14 cellular contexts compared by ENCODE assay signal in the genomic region with DNA sequence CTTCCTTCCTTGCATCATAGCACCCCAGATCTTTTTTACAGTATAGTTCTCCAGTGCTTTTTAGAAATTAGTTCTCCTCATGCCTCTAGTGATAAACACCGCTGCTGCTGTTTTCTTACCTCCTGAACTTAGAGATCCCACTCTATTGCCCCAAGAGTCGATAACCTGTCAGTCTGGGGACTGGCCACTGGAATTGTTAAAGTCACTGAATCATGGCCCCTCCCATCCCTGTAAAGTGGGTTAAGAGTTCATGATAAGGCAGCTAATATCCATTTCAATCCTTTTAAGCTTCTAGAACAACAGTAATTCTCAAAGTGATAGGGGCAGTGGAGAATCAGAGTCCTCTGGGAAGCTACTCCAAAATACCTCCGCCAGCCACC. TPM values are rescaled to one million over a fixed set of nuclear protein-coding genes. Genes with fewer than 3 reads are reported as not detected.
DNase-seq lines count a peak whose midpoint lies in the region; ATAC-seq and TF ChIP-seq lines count a peak whose summit lies in the region.
"Had no signal": no experiment of that assay in that cellular context is flagged by ENCODE, and none has a peak within 500 bp of the region (broad histone marks: within the 10 kb centered on the region; RNA-seq: fewer than 3 reads in every experiment).

No MANE protein-coding gene starts in this region.

- 88% methylated on average over 3 of the region's 3 CpGs for WGBS in smooth muscle cell (ENCODE audit: low lambda C conversion rate)

- intact Hi-C loops in CD14-positive monocyte (cut with micrococcal nuclease) (loop anchor here (5.0 kb wide), 5 partner anchors 67 to 222 kb away; a partner anchor contains a TSS), natural killer cell (cut with micrococcal nuclease) (loop anchor here (5.0 kb wide), 1 partner anchor 178 kb away; a partner anchor contains a TSS)

- no peaks in the 10 kb centered on the region for H3K27me3 ChIP-seq in HL-60 (ENCODE audit: insufficient read depth, poor library complexity, severe bottlenecking)
- no peaks in the 10 kb centered on the region for H3K27me3 ChIP-seq in smooth muscle cell (ENCODE audit: low read depth)
- H3K27me3 ChIP-seq: colonic mucosa, gastrocnemius medialis, tibial nerve had no signal

- H3K4me1 Mint-ChIP-seq in CD14-positive monocyte (peaks cover 43% of the 10 kb centered on the region), natural killer cell (peaks cover 42 to 52% of the 10 kb centered on the region in 2 donors)
- peaks cover 35% of the 10 kb centered on the region for H3K4me1 Mint-ChIP-seq in activated naive CD8-positive, alpha-beta T cell treated with anti-CD3 and anti-CD28 coated beads for 36 hours

- H3K27ac Mint-ChIP-seq in CD14-positive monocyte (peak overlapping the region in 5 of 7 donors; percentile 5 to 95 (median 87)), natural killer cell (peak overlapping the region; percentile 89 to 92)
- H3K27ac Mint-ChIP-seq in activated naive CD8-positive, alpha-beta T cell treated with anti-CD3 and anti-CD28 coated beads for 36 hours, result peak overlapping the region; percentile 93

- peaks cover 29% of the 10 kb centered on the region for H3K79me2 ChIP-seq in smooth muscle cell (ENCODE audit: low read depth)

- peaks cover 10% of the 10 kb centered on the region for H3F3A ChIP-seq in smooth muscle cell (ENCODE audit: low read depth)

- peaks cover 22% of the 10 kb centered on the region for H4K20me1 ChIP-seq in smooth muscle cell (ENCODE audit: low read depth)

- ATAC-seq in natural killer cell, result no peak
- no peak for ATAC-seq in HG02610 (IDR thresholded peaks at IDR 0.05; ENCODE audit: unreplicated experiment)
- ATAC-seq: gastrocnemius medialis had no signal

- H3K27ac ChIP-seq in HL-60 (replicated peaks) (peak overlapping the region; percentile 95), smooth muscle cell (ENCODE audit: low read depth) (no peak overlapping the region)

- no peak for DNase-seq in CD14-positive monocyte (ENCODE audit: low spot score)
- DNase-seq in HL-60 (ENCODE audit: low read depth in 1 of 2, low spot score in 1 of 2), result no peak
- DNase-seq in activated naive CD8-positive, alpha-beta T cell treated with anti-CD3 and anti-CD28 coated beads for 36 hours, result no peak
- DNase-seq in natural killer cell, result no peak
- DNase-seq in NCI-H2227 treated with DMSO at 0.1 percent for 48 hours (lab: John Stamatoyannopoulos, UW), result no peak
- no peak for DNase-seq in COLO829 (ENCODE audit: low spot score)
- no peak for DNase-seq in smooth muscle cell (lab: John Stamatoyannopoulos, UW; ENCODE audit: unreplicated experiment)
- DNase-seq: colonic mucosa, gastrocnemius medialis, NCI-H1417 treated with DMSO at 0.1 percent for 48 hours had no signal

- peaks cover 0 to 12% of the 10 kb centered on the region in 2 donors for H3K36me3 Mint-ChIP-seq in CD14-positive monocyte
- H3K36me3 Mint-ChIP-seq in activated naive CD8-positive, alpha-beta T cell treated with anti-CD3 and anti-CD28 coated beads for 36 hours, result peaks cover 17% of the 10 kb centered on the region
- no peaks in the 10 kb centered on the region for H3K36me3 Mint-ChIP-seq in natural killer cell

- H2AFZ ChIP-seq in smooth muscle cell (ENCODE audit: low read depth), result no peak overlapping the region

- H3K4me3 ChIP-seq in HL-60 (replicated peaks; ENCODE audit: insufficient read depth, low read length), result no peak overlapping the region
- no peak overlapping the region for H3K4me3 ChIP-seq in smooth muscle cell
- H3K4me3 ChIP-seq: colonic mucosa had no signal

- H3K4me2 ChIP-seq in smooth muscle cell, result no peak overlapping the region

- H3K4me3 Mint-ChIP-seq in CD14-positive monocyte, result no peak overlapping the region
- peak overlapping the region; percentile 90 for H3K4me3 Mint-ChIP-seq in activated naive CD8-positive, alpha-beta T cell treated with anti-CD3 and anti-CD28 coated beads for 36 hours
- peak overlapping the region; percentile 86 for H3K4me3 Mint-ChIP-seq in natural killer cell

- H3K4me1 ChIP-seq in smooth muscle cell (ENCODE audit: low read depth), result peaks cover 14% of the 10 kb centered on the region

- TF ChIP-seq CTCF in CD14-positive monocyte (IDR thresholded peaks at IDR 0.05) (no peak), HL-60 (IDR thresholded peaks at IDR 0.05; ENCODE audit: insufficient read depth, low read length) (no peak), natural killer cell (IDR thresholded peaks at IDR 0.05) (no peak), smooth muscle cell (IDR thresholded peaks at IDR 0.05; ENCODE audit: borderline replicate concordance, insufficient read depth, poor library complexity, severe bottlenecking) (no peak)

- H3K9ac ChIP-seq in smooth muscle cell (ENCODE audit: low read depth), result no peak overlapping the region

- H3K9me3 ChIP-seq in smooth muscle cell (replicated peaks; ENCODE audit: low read depth), result no peaks in the 10 kb centered on the region
- H3K9me3 ChIP-seq: colonic mucosa, gastrocnemius medialis, tibial nerve had no signal

- H3K27me3 Mint-ChIP-seq in CD14-positive monocyte (ENCODE audit: low read depth in 3 of 3), result peaks cover 0 to 7% (median 0%) of the 10 kb centered on the region in 3 donors
- H3K27me3 Mint-ChIP-seq in activated naive CD8-positive, alpha-beta T cell treated with anti-CD3 and anti-CD28 coated beads for 36 hours, result no peaks in the 10 kb centered on the region
- no peaks in the 10 kb centered on the region for H3K27me3 Mint-ChIP-seq in natural killer cell (ENCODE audit: low read depth in 2 of 2)

- H3K9me3 Mint-ChIP-seq in CD14-positive monocyte (peaks cover 3 to 11% (median 8%) of the 10 kb centered on the region in 7 donors), natural killer cell (no peaks in the 10 kb centered on the region)
- peaks cover 14% of the 10 kb centered on the region for H3K9me3 Mint-ChIP-seq in activated naive CD8-positive, alpha-beta T cell treated with anti-CD3 and anti-CD28 coated beads for 36 hours

- H3K36me3 ChIP-seq in smooth muscle cell (ENCODE audit: low read depth), result no peaks in the 10 kb centered on the region
- H3K36me3 ChIP-seq: colonic mucosa, gastrocnemius medialis, tibial nerve had no signal

RNA-seq across cellular contexts. Expression of a gene that starts 1.8 kb away (rescaled TPM):
- polyA plus RNA-seq in CD14-positive monocyte (10 to 100 TPM; 60.2 to 77.9 TPM), smooth muscle cell (41.9 and 58.6 TPM in 2 replicates)
- 10 to 100 TPM; 91.6 to 93.5 TPM for total RNA-seq in activated naive CD8-positive, alpha-beta T cell treated with anti-CD3 and anti-CD28 coated beads for 36 hours
- total RNA-seq in natural killer cell (100 to 1,000 TPM; 131 to 162 (median 139) TPM), smooth muscle cell (41.6 and 43.7 TPM in 2 replicates)

RNA-seq across cellular contexts. Expression of a gene that starts 16.8 kb away (rescaled TPM):
- polyA plus RNA-seq in CD14-positive monocyte (10 to 100 TPM in 1 of 2 donors, 1 to 10 TPM in 1; 9.2 to 15.0 TPM), smooth muscle cell (21.9 and 24.8 TPM in 2 replicates)
- 10 to 100 TPM; 91.2 to 91.5 TPM for total RNA-seq in activated naive CD8-positive, alpha-beta T cell treated with anti-CD3 and anti-CD28 coated beads for 36 hours
- total RNA-seq in natural killer cell (10 to 100 TPM; 35.2 to 53.5 (median 51.6) TPM), smooth muscle cell (32.5 and 46.8 TPM in 2 replicates)

RNA-seq across cellular contexts. Expression of a gene that starts 17.1 kb away (rescaled TPM):
- polyA plus RNA-seq in CD14-positive monocyte (10 to 100 TPM; 82.8 to 88.3 TPM), smooth muscle cell (132 and 153 TPM in 2 replicates)
- 100 to 1,000 TPM; 178 to 187 TPM for total RNA-seq in activated naive CD8-positive, alpha-beta T cell treated with anti-CD3 and anti-CD28 coated beads for 36 hours
- total RNA-seq in natural killer cell (100 to 1,000 TPM in 2 of 3 donors, 10 to 100 TPM in 1; 91.3 to 114 (median 100) TPM), smooth muscle cell (32.3 and 46.2 TPM in 2 replicates)

RNA-seq across cellular contexts. Expression of a gene that starts 29.2 kb away (rescaled TPM):
- polyA plus RNA-seq in CD14-positive monocyte (not detected), smooth muscle cell (not detected in 2 replicates)
- total RNA-seq in activated naive CD8-positive, alpha-beta T cell treated with anti-CD3 and anti-CD28 coated beads for 36 hours, result not detected
- total RNA-seq in natural killer cell (not detected), smooth muscle cell (not detected in 2 replicates)
- total RNA-seq: colonic mucosa; gastrocnemius medialis; left lobe of liver; T-helper 2 cell treated with Interferon-gamma antibody and Interleukin-4, amounts not matched to agents 100 ng/mL and 5 ng/mL, for 36 hours; tibial nerve had no signal

RNA-seq across cellular contexts. Expression of a gene that starts 37.5 kb away (rescaled TPM):
- polyA plus RNA-seq in CD14-positive monocyte (not detected), smooth muscle cell (not detected in 2 replicates)
- not detected for total RNA-seq in activated naive CD8-positive, alpha-beta T cell treated with anti-CD3 and anti-CD28 coated beads for 36 hours
- total RNA-seq in natural killer cell (not detected), smooth muscle cell (not detected in 2 replicates)
- total RNA-seq: colonic mucosa; gastrocnemius medialis; left lobe of liver; T-helper 2 cell treated with Interferon-gamma antibody and Interleukin-4, amounts not matched to agents 100 ng/mL and 5 ng/mL, for 36 hours; tibial nerve had no signal

Comparison
In these comparisons a context has a peak if more than half of its experiments do, and no peak if none do; other contexts are left out.
1. H3K4me3 Mint-ChIP-seq: peak in activated naive CD8-positive, alpha-beta T cell treated with anti-CD3 and anti-CD28 coated beads for 36 hours (single experiment) and natural killer cell (single experiment); none in CD14-positive monocyte (0 of 2).
2. Peak in every context shown above with its lines, with median percentiles within 50 percentile points of each other: H3K27ac Mint-ChIP-seq.